1 cellular context compared by ENCODE assay signal in genomic region chr2:30252723-30253688, GRCh38.
TF ChIP-seq lines count a peak whose summit lies in the region.

No MANE protein-coding gene starts in this region.

TF ChIP-seq in K562, 482 proteins besides CTCF, POLR2A, EP300 and RAD21 (continued from another document and continues in another):
- TF ChIP-seq ZNF584 (CRISPR knock-in tag; IDR thresholded peaks at IDR 0.05; ENCODE audit: low read depth), result no peak; the same call in 1 of the 2 replicates
- TF ChIP-seq NFXL1 (CRISPR knock-in tag; IDR thresholded peaks at IDR 0.05), result no peak
- TF ChIP-seq CCNT2 (IDR thresholded peaks at IDR 0.05; ENCODE audit: borderline replicate concordance, extremely low read depth, insufficient read length, low read depth, low read length), result peak; percentile 95
- TF ChIP-seq FUS (optimal IDR thresholded peaks at IDR 0.05; ENCODE audit: low read depth, low read length), result no peak
- no peak for TF ChIP-seq ZNF436 (CRISPR knock-in tag; IDR thresholded peaks at IDR 0.05)
- TF ChIP-seq MTF1 (CRISPR knock-in tag; IDR thresholded peaks at IDR 0.05; ENCODE audit: borderline replicate concordance), result peak; percentile 22
- no peak for TF ChIP-seq ZNF717 (CRISPR knock-in tag; IDR thresholded peaks at IDR 0.05)
- no peak for TF ChIP-seq ZNF830 (CRISPR knock-in tag; IDR thresholded peaks at IDR 0.05)
- no peak for TF ChIP-seq MYBL2 (IDR thresholded peaks at IDR 0.05; ENCODE audit: low read depth)
- no peak for TF ChIP-seq MYBL2 (CRISPR knock-in tag; IDR thresholded peaks at IDR 0.05; ENCODE audit: borderline replicate concordance)
- peak; percentile 94 for TF ChIP-seq TAF9B (IDR thresholded peaks at IDR 0.05; ENCODE audit: partially characterized antibody)
- peak; percentile 88 for TF ChIP-seq ATF3 (IDR thresholded peaks at IDR 0.05)
- TF ChIP-seq ATF3 (CRISPR knock-in tag; conservative IDR thresholded peaks at IDR 0.05), result peak; percentile 66; the same call in 1 of the 2 replicates
- TF ChIP-seq MTA3 (IDR thresholded peaks at IDR 0.05; ENCODE audit: borderline replicate concordance), result no peak; the same call in 1 of the 2 replicates
- TF ChIP-seq MAZ (CRISPR knock-in tag; conservative IDR thresholded peaks at IDR 0.05 in 1 of 2, IDR thresholded peaks at IDR 0.05 in 1 of 2), result peak; percentile 62 to 81; a peak in 3 of 4 replicates
- TF ChIP-seq ZC3H11A (IDR thresholded peaks at IDR 0.05; ENCODE audit: low read depth, low read length), result no peak
- TF ChIP-seq ZBTB8A (IDR thresholded peaks at IDR 0.05; ENCODE audit: partially characterized antibody), result no peak
- TF ChIP-seq PYGO2 (tag; IDR thresholded peaks at IDR 0.05), result peak; percentile 74
- TF ChIP-seq ZNF41 (CRISPR knock-in tag; conservative IDR thresholded peaks at IDR 0.05), result peak; percentile 78; the same call in 1 of the 2 replicates
- TF ChIP-seq CHD1 (IDR thresholded peaks at IDR 0.05; ENCODE audit: low read length), result no peak
- TF ChIP-seq, protein P1, sequence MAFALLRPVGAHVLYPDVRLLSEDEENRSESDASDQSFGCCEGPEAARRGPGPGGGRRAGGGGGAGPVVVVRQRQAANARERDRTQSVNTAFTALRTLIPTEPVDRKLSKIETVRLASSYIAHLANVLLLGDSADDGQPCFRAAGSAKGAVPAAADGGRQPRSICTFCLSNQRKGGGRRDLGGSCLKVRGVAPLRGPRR (CRISPR knock-in tag; IDR thresholded peaks at IDR 0.05), result peak; percentile 63; the same call in 1 of the 2 replicates
- TF ChIP-seq PRMT5 (CRISPR knock-in tag; IDR thresholded peaks at IDR 0.05), result no peak
- TF ChIP-seq ZBTB7A (IDR thresholded peaks at IDR 0.05; ENCODE audit: borderline replicate concordance, control insufficient read depth, low read depth, low read length), result no peak; the same call in 1 of the 2 replicates
- no peak for TF ChIP-seq TEAD2 (tag; IDR thresholded peaks at IDR 0.05)
- TF ChIP-seq HNRNPK (IDR thresholded peaks at IDR 0.05; ENCODE audit: low read depth, low read length, poor library complexity, severe bottlenecking), result no peak
- TF ChIP-seq, protein P2, sequence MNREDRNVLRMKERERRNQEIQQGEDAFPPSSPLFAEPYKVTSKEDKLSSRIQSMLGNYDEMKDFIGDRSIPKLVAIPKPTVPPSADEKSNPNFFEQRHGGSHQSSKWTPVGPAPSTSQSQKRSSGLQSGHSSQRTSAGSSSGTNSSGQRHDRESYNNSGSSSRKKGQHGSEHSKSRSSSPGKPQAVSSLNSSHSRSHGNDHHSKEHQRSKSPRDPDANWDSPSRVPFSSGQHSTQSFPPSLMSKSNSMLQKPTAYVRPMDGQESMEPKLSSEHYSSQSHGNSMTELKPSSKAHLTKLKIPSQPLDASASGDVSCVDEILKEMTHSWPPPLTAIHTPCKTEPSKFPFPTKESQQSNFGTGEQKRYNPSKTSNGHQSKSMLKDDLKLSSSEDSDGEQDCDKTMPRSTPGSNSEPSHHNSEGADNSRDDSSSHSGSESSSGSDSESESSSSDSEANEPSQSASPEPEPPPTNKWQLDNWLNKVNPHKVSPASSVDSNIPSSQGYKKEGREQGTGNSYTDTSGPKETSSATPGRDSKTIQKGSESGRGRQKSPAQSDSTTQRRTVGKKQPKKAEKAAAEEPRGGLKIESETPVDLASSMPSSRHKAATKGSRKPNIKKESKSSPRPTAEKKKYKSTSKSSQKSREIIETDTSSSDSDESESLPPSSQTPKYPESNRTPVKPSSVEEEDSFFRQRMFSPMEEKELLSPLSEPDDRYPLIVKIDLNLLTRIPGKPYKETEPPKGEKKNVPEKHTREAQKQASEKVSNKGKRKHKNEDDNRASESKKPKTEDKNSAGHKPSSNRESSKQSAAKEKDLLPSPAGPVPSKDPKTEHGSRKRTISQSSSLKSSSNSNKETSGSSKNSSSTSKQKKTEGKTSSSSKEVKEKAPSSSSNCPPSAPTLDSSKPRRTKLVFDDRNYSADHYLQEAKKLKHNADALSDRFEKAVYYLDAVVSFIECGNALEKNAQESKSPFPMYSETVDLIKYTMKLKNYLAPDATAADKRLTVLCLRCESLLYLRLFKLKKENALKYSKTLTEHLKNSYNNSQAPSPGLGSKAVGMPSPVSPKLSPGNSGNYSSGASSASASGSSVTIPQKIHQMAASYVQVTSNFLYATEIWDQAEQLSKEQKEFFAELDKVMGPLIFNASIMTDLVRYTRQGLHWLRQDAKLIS (CRISPR knock-in tag; IDR thresholded peaks at IDR 0.05), result no peak; the same call in 1 of the 2 replicates
- TF ChIP-seq MED1 (CRISPR knock-in tag; IDR thresholded peaks at IDR 0.05; ENCODE audit: borderline replicate concordance), result no peak
- peak; percentile 75 for TF ChIP-seq ZNF239 (CRISPR knock-in tag; IDR thresholded peaks at IDR 0.05)
- TF ChIP-seq ZBTB40 (IDR thresholded peaks at IDR 0.05), result 0 out of 2 replicates have a peak, but pooled peaks have one; percentile 5
- no peak for TF ChIP-seq ZBTB40 (CRISPR knock-in tag; IDR thresholded peaks at IDR 0.05)
- TF ChIP-seq OTX1 (CRISPR knock-in tag; IDR thresholded peaks at IDR 0.05), result peak; percentile 36; the same call in 1 of the 2 replicates
- TF ChIP-seq GABPB2 (CRISPR knock-in tag; conservative IDR thresholded peaks at IDR 0.05), result no peak
- TF ChIP-seq HDGF (IDR thresholded peaks at IDR 0.05), result no peak
- no peak for TF ChIP-seq U2AF1 (optimal IDR thresholded peaks at IDR 0.05; ENCODE audit: low read depth, low read length)
- TF ChIP-seq RBM15 (IDR thresholded peaks at IDR 0.05; ENCODE audit: insufficient read depth, low read length), result no peak
- TF ChIP-seq JUND (IDR thresholded peaks at IDR 0.05; ENCODE audit: borderline replicate concordance, low read depth, low read length), result peak; percentile 94
- peak; percentile 90; the same call in 2 of the 3 replicates for TF ChIP-seq JUND (tag; IDR thresholded peaks at IDR 0.05; ENCODE audit: borderline replicate concordance, low read depth, low read length)
- TF ChIP-seq, protein P3, sequence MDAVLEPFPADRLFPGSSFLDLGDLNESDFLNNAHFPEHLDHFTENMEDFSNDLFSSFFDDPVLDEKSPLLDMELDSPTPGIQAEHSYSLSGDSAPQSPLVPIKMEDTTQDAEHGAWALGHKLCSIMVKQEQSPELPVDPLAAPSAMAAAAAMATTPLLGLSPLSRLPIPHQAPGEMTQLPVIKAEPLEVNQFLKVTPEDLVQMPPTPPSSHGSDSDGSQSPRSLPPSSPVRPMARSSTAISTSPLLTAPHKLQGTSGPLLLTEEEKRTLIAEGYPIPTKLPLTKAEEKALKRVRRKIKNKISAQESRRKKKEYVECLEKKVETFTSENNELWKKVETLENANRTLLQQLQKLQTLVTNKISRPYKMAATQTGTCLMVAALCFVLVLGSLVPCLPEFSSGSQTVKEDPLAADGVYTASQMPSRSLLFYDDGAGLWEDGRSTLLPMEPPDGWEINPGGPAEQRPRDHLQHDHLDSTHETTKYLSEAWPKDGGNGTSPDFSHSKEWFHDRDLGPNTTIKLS (IDR thresholded peaks at IDR 0.05; ENCODE audit: borderline replicate concordance, low read depth), result no peak
- no peak for TF ChIP-seq ZNF384 (IDR thresholded peaks at IDR 0.05; ENCODE audit: low read depth, low read length)
- TF ChIP-seq ZNF282 (CRISPR knock-in tag; IDR thresholded peaks at IDR 0.05), result no peak
- TF ChIP-seq EZH2 (IDR thresholded peaks at IDR 0.05; ENCODE audit: borderline replicate concordance, low read depth, low read length), result no peak
- TF ChIP-seq PBX2 (CRISPR knock-in tag; IDR thresholded peaks at IDR 0.05; ENCODE audit: low read depth), result no peak
- peak; percentile 98 for TF ChIP-seq PBX2 (tag; conservative IDR thresholded peaks at IDR 0.05; ENCODE audit: low read depth)
